ENCODE assay signal across 5 cellular contexts in the genomic region with DNA sequence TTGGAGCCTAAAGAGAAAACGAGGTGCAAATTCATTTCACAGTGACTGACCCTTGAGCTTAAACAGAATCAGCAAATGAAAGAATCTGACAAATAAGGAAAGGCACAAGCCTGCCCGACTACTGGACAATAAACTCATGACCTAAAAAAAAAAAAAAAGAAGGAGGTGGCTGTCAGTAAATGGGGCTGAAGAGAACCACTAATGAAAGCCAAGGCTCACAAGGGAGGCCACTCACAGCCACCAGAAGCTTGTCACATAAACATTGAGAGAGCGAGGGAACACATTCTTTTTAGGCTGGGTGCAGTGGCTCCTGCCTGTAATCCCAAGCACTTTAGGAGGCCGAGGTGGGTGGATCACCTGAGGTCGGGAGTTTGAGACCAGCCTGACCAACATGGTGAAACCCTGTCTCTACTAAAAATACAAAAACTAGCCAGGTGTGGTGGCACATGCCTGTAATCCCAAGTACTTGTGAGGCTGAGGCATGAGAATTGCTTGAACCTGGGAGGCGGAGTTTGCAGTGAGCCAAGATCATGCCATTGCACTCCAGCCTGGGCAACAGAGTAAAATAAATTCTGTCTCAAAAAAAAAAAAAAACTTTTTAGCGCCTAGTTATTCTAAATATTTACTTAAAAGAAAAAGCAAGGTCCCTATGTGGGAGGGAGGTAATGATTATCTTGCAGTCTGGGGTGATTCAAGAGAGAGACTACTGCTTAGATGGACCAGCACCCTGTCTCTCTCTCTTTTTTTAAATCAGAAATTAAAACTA. TPM values are rescaled to one million over a fixed set of nuclear protein-coding genes. Genes with fewer than 3 reads are reported as not detected.
"Had no signal": no experiment of that assay in that cellular context is flagged by ENCODE, and none has a peak within 500 bp of the region (broad histone marks: within the 10 kb centered on the region; RNA-seq: fewer than 3 reads in every experiment).

No MANE protein-coding gene starts in this region.

RNA-seq across cellular contexts. Expression of a gene that starts 4.0 kb away (rescaled TPM):
- total RNA-seq: GM23248, H1, H9, HT-29 had no signal
- polyA plus RNA-seq: GM23248, H1, IgD-negative memory B cell had no signal
